In genomic region chr17:2070241-2071023, GRCh38 we compare ENCODE assay signal across 8 cellular contexts. TPM values are rescaled to one million over a fixed set of nuclear protein-coding genes. Genes with fewer than 3 reads are reported as not detected.
DNase-seq lines count a peak whose midpoint lies in the region; ATAC-seq and TF ChIP-seq lines count a peak whose summit lies in the region.

No MANE protein-coding gene starts in this region.

- intact Hi-C loops in thyroid gland (cut with DNase I) = no loop called here

- DNase-seq in RWPE2 (ENCODE audit: low spot score) = no peak
- DNase-seq in thyroid gland = no peak
- no peak for DNase-seq in NCI-H187 (lab: John Stamatoyannopoulos, UW)
- DNase-seq in glomerular visceral epithelial cell (ENCODE audit: extremely low spot score) = no peak
- no peak for DNase-seq in HEK293T (ENCODE audit: extremely low spot score)

- in situ Hi-C loops in GM18951 (cut with MboI; ENCODE audit: low sequenced_read_pairs, unreplicated experiment) = no loop called here

- H3K27ac ChIP-seq in RWPE2 (ENCODE audit: poor library complexity, severe bottlenecking) = peak overlapping the region; percentile 9
- peak overlapping the region; percentile 67 for H3K27ac ChIP-seq in layer of hippocampus (ENCODE audit: low read depth, low read length)
- peak overlapping the region; percentile 33 to 79 (median 63) for H3K27ac ChIP-seq in thyroid gland

- H3K4me1 ChIP-seq in RWPE2 (ENCODE audit: insufficient read depth, poor library complexity, severe bottlenecking) (peaks cover 20% of the 10 kb centered on the region), thyroid gland (peaks cover 6 to 59% of the 10 kb centered on the region in 2 donors)

- H3K36me3 ChIP-seq in RWPE2 (ENCODE audit: low read depth) (peaks cover 5% of the 10 kb centered on the region; the same call in 1 of the 2 replicates), thyroid gland (peaks cover 0 to 1% of the 10 kb centered on the region in 2 donors)

- H3K4me3 ChIP-seq in RWPE2 (ENCODE audit: severe bottlenecking) (no peak overlapping the region), thyroid gland (replicated peaks in 1 of 3) (no peak overlapping the region)

- TF ChIP-seq POLR2A in GM18951 (IDR thresholded peaks at IDR 0.05; ENCODE audit: extremely low read depth, insufficient read depth, insufficient read length) (peak; percentile 14), thyroid gland (IDR thresholded peaks at IDR 0.05) (no peak)

- H3K9me3 ChIP-seq in RWPE2 (ENCODE audit: severe bottlenecking) (no peaks in the 10 kb centered on the region), thyroid gland (no peaks in the 10 kb centered on the region)

- 92 to 96% methylated on average over 7 to 13 of the region's 13 CpGs for WGBS in thyroid gland, 2 donors

- CTCF ChIA-PET in HEK293T (lab: Yijun Ruan, JAX) = interaction anchor here (1.0 kb wide), 1 partner anchor 15 kb away, joined by 3 read pairs; no protein-coding TSS in a partner anchor

- ATAC-seq in HG02623 (IDR thresholded peaks at IDR 0.05; ENCODE audit: unreplicated experiment) (peak; percentile 61), RWPE2 (ENCODE audit: low read depth) (no peak)

- POLR2A ChIA-PET in HEK293T (lab: Yijun Ruan, JAX) = no interaction called here

- TF ChIP-seq CTCF in RWPE2 (IDR thresholded peaks at IDR 0.05; ENCODE audit: poor library complexity, severe bottlenecking) = no peak
- TF ChIP-seq CTCF in thyroid gland (IDR thresholded peaks at IDR 0.05) = no peak

- H3K27me3 ChIP-seq in RWPE2 (ENCODE audit: insufficient read depth, poor library complexity, severe bottlenecking) = no peaks in the 10 kb centered on the region
- no peaks in the 10 kb centered on the region for H3K27me3 ChIP-seq in layer of hippocampus (ENCODE audit: control insufficient read depth, insufficient read depth, low read length)
- no peaks in the 10 kb centered on the region for H3K27me3 ChIP-seq in thyroid gland

TF ChIP-seq in HEK293T, 16 proteins besides CTCF, POLR2A, EP300 and RAD21:
- TF ChIP-seq L3MBTL2 (conservative IDR thresholded peaks at IDR 0.05) = no peak
- TF ChIP-seq, protein P1, sequence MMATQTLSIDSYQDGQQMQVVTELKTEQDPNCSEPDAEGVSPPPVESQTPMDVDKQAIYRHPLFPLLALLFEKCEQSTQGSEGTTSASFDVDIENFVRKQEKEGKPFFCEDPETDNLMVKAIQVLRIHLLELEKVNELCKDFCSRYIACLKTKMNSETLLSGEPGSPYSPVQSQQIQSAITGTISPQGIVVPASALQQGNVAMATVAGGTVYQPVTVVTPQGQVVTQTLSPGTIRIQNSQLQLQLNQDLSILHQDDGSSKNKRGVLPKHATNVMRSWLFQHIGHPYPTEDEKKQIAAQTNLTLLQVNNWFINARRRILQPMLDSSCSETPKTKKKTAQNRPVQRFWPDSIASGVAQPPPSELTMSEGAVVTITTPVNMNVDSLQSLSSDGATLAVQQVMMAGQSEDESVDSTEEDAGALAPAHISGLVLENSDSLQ (IDR thresholded peaks at IDR 0.05) = no peak
- no peak for TF ChIP-seq LEF1 (IDR thresholded peaks at IDR 0.05; ENCODE audit: borderline replicate concordance)
- no peak for TF ChIP-seq TARDBP (IDR thresholded peaks at IDR 0.05)
- TF ChIP-seq SUZ12 (IDR thresholded peaks at IDR 0.05) = no peak

RNA-seq across cellular contexts. Expression of gene HIC1, which starts 15.5 kb away (rescaled TPM):
- 10 to 100 TPM; 13.3 to 23.2 (median 18.3) TPM for total RNA-seq in thyroid gland

RNA-seq across cellular contexts. Expression of gene OVCA2, which starts 28.6 kb away (rescaled TPM):
- 10 to 100 TPM; 37.6 to 54.1 (median 47.3) TPM for total RNA-seq in thyroid gland

RNA-seq across cellular contexts. Expression of gene DPH1, which starts 40.5 kb away (rescaled TPM):
- total RNA-seq in thyroid gland = 10 to 100 TPM; 41.6 to 61.1 (median 49.3) TPM

RNA-seq across cellular contexts. Expression of gene RTN4RL1, which starts 45.3 kb away (rescaled TPM):
- total RNA-seq in thyroid gland = 1 to 10 TPM; 1.6 to 4.9 (median 2.5) TPM

Comparison
In these comparisons a context has a peak if more than half of its experiments do, and no peak if none do; other contexts are left out.
1. H3K27ac ChIP-seq: peak in every context shown above with its lines; median percentile 67 in layer of hippocampus; 63 in thyroid gland; 9 in RWPE2.